ENCODE assay signal across 24 cellular contexts in the genomic region with DNA sequence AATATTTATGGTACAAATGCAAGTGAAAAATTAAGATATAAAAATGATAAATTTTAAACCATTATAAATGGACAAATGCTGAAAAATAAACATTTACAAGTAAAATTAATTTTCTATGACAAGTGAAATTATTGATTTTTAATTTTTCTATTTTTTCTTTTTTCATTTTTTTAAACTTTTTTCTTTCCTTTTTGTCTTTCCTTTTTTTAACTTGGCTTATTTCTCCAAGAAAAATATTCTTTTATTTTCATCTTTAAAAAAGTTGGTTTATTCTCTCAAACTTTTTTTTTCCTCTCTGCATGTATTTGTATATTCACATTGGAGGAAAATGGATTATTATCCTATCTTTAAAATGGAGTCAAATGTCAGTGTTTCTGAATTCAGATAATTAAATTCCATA. TPM values are rescaled to one million over a fixed set of nuclear protein-coding genes. Genes with fewer than 3 reads are reported as not detected.
"Had no signal": no experiment of that assay in that cellular context is flagged by ENCODE, and none has a peak within 500 bp of the region (broad histone marks: within the 10 kb centered on the region; RNA-seq: fewer than 3 reads in every experiment).

No MANE protein-coding gene starts in this region.

- FAIRE-seq: endothelial cell of umbilical vein had no signal

- H3K36me3 ChIP-seq: esophagus muscularis mucosa, prostate gland, right atrium auricular region, suprapubic skin, transverse colon, vagina had no signal

- H3K9me3 ChIP-seq: esophagus muscularis mucosa, prostate gland, suprapubic skin, transverse colon, vagina had no signal

- H3K4me1 ChIP-seq: prostate gland had no signal

- H3K36me3 Mint-ChIP-seq: activated CD8-positive, alpha-beta memory T cell treated with anti-CD3 and anti-CD28 coated beads, Interleukin-2, amount 10 ng/mL, durations not matched to agents 7 days and 5 days had no signal

- H3K4me3 ChIP-seq: esophagus muscularis mucosa, lung, prostate gland, right atrium auricular region, suprapubic skin, transverse colon, vagina had no signal

- H3K27ac ChIP-seq: esophagus muscularis mucosa, prostate gland, right atrium auricular region, suprapubic skin, transverse colon, vagina had no signal

- H3K9me3 Mint-ChIP-seq: activated CD4-positive, alpha-beta memory T cell treated with anti-CD3 and anti-CD28 coated beads, Interleukin-2, amount 10 ng/mL, durations not matched to agents 7 days and 5 days; activated naive CD4-positive, alpha-beta T cell treated with anti-CD3 and anti-CD28 coated beads for 36 hours; activated naive CD8-positive, alpha-beta T cell treated with anti-CD3 and anti-CD28 coated beads, Interleukin-2, amount 50 U/mL, for 24 hours; activated T-helper 17 cell treated with anti-CD3 and anti-CD28 coated beads, Interleukin-2, amount 50 U/mL, for 72 hours; stimulated activated naive CD8-positive, alpha-beta T cell treated with anti-CD3 and anti-CD28 coated beads, Interleukin-15, amount 100 ng/mL, for 72 hours had no signal

- DNase-seq: activated CD4-positive, alpha-beta memory T cell treated with anti-CD3 and anti-CD28 coated beads, Interleukin-2, amount 10 ng/mL, durations not matched to agents 7 days and 5 days; activated CD4-positive, alpha-beta T cell treated with anti-CD3 and anti-CD28 coated beads for 48 hours; activated CD4-positive, CD25-positive, alpha-beta regulatory T cell; activated naive CD4-positive, alpha-beta T cell treated with anti-CD3 and anti-CD28 coated beads for 36 hours; activated naive CD8-positive, alpha-beta T cell treated with anti-CD3 and anti-CD28 coated beads, Interleukin-2, amount 50 U/mL, for 24 hours; anterior cingulate cortex; effector CD4-positive, alpha-beta T cell; left colon; stimulated activated CD4-positive, alpha-beta T cell treated with anti-CD3 and anti-CD28 coated beads, Interleukin-15, amount 100 ng/mL, for 24 hours; stimulated activated CD4-positive, alpha-beta T cell treated with anti-CD3 and anti-CD28 coated beads, Interleukin-2, amount 100 ng/mL, for 48 hours; stimulated activated naive CD8-positive, alpha-beta T cell treated with anti-CD3 and anti-CD28 coated beads, Interleukin-15, amount 100 ng/mL, for 72 hours; T-helper 9 cell; transverse colon had no signal

- H3K4me3 Mint-ChIP-seq: activated CD4-positive, alpha-beta memory T cell treated with anti-CD3 and anti-CD28 coated beads, Interleukin-2, amount 10 ng/mL, durations not matched to agents 7 days and 5 days; activated CD8-positive, alpha-beta memory T cell treated with anti-CD3 and anti-CD28 coated beads, Interleukin-2, amount 10 ng/mL, durations not matched to agents 7 days and 5 days; activated naive CD4-positive, alpha-beta T cell treated with anti-CD3 and anti-CD28 coated beads for 36 hours; activated naive CD8-positive, alpha-beta T cell treated with anti-CD3 and anti-CD28 coated beads, Interleukin-2, amount 50 U/mL, for 24 hours; activated T-helper 17 cell treated with anti-CD3 and anti-CD28 coated beads, Interleukin-2, amount 50 U/mL, for 72 hours; stimulated activated naive CD8-positive, alpha-beta T cell treated with anti-CD3 and anti-CD28 coated beads, Interleukin-15, amount 100 ng/mL, for 72 hours had no signal

- H3K27ac Mint-ChIP-seq: activated CD4-positive, alpha-beta memory T cell treated with anti-CD3 and anti-CD28 coated beads, Interleukin-2, amount 10 ng/mL, durations not matched to agents 7 days and 5 days; activated CD8-positive, alpha-beta memory T cell treated with anti-CD3 and anti-CD28 coated beads, Interleukin-2, amount 10 ng/mL, durations not matched to agents 7 days and 5 days; activated naive CD4-positive, alpha-beta T cell treated with anti-CD3 and anti-CD28 coated beads for 36 hours; activated naive CD8-positive, alpha-beta T cell treated with anti-CD3 and anti-CD28 coated beads, Interleukin-2, amount 50 U/mL, for 24 hours; activated T-helper 17 cell treated with anti-CD3 and anti-CD28 coated beads, Interleukin-2, amount 50 U/mL, for 72 hours; stimulated activated naive CD8-positive, alpha-beta T cell treated with anti-CD3 and anti-CD28 coated beads, Interleukin-15, amount 100 ng/mL, for 72 hours had no signal

RNA-seq across cellular contexts. Expression of gene IGF2BP1, which starts 3.9 kb away (rescaled TPM):
- total RNA-seq: activated CD4-positive, alpha-beta memory T cell treated with anti-CD3 and anti-CD28 coated beads, Interleukin-2, amount 10 ng/mL, durations not matched to agents 7 days and 5 days; activated CD8-positive, alpha-beta memory T cell treated with anti-CD3 and anti-CD28 coated beads, Interleukin-2, amount 10 ng/mL, durations not matched to agents 7 days and 5 days; esophagus muscularis mucosa; right atrium auricular region; suprapubic skin; vagina had no signal

RNA-seq across cellular contexts. Expression of gene GIP, which starts 24.9 kb away (rescaled TPM):
- total RNA-seq: activated CD4-positive, alpha-beta memory T cell treated with anti-CD3 and anti-CD28 coated beads, Interleukin-2, amount 10 ng/mL, durations not matched to agents 7 days and 5 days; activated CD8-positive, alpha-beta memory T cell treated with anti-CD3 and anti-CD28 coated beads, Interleukin-2, amount 10 ng/mL, durations not matched to agents 7 days and 5 days; activated naive CD4-positive, alpha-beta T cell treated with anti-CD3 and anti-CD28 coated beads for 36 hours; activated T-helper 17 cell treated with anti-CD3 and anti-CD28 coated beads, Interleukin-2, amount 50 U/mL, for 72 hours; endothelial cell of umbilical vein; esophagus muscularis mucosa; left colon; lung; osteoblast; prostate gland; right atrium auricular region; skeletal muscle tissue; suprapubic skin; transverse colon; vagina had no signal
